In the genomic region with DNA sequence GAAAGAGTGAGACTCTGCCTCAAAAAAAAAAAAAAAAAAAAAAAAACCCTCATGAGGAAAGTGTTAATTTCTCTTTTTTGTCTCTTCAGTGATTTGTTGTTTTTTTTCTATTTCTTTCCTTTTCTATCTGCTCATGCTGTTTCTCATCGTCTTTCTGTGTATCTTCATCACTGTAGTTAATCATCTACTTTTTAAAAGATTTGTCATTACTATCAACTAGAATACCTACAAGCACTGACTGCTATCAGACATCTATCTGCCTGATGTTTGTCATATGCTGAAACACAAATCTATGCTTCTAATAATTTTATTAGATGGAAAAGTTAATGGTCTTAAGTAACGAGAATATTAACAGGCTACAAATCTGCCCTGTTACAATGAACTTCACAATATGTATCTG, we compare ENCODE assay signal across 20 cellular contexts. TPM values are rescaled to one million over a fixed set of nuclear protein-coding genes. Genes with fewer than 3 reads are reported as not detected.
DNase-seq lines count a peak whose midpoint lies in the region; ATAC-seq, FAIRE-seq and TF ChIP-seq lines count a peak whose summit lies in the region.
"Had no signal": no experiment of that assay in that cellular context is flagged by ENCODE, and none has a peak within 500 bp of the region (broad histone marks: within the 10 kb centered on the region; RNA-seq: fewer than 3 reads in every experiment).

No MANE protein-coding gene starts in this region.

- peak; percentile 25 for FAIRE-seq in D721Med (lab: Jason Lieb, UNC)
- FAIRE-seq in RCC 7860 (lab: Jason Lieb, UNC): peak; percentile 51
- FAIRE-seq: GM12891 had no signal

- H3K4me3 Mint-ChIP-seq in glutamatergic neuron (ENCODE audit: unreplicated experiment): no peak overlapping the region
- H3K4me3 Mint-ChIP-seq: CD4-positive, CD25-positive, alpha-beta regulatory T cell; CD8-positive, alpha-beta T cell; GM23338; H9 had no signal

- ATAC-seq in left lobe of liver: peak; percentile 78
- ATAC-seq: CD8-positive, alpha-beta T cell; GM23338; HCT116 had no signal

- DNase-seq in D721Med (ENCODE audit: insufficient read length, low spot score) (no peak), RCC 7860 (ENCODE audit: low spot score) (no peak), glutamatergic neuron (no peak), left lobe of liver (ENCODE audit: low spot score) (no peak), dermis blood vessel endothelial cell (no peak), RKO (ENCODE audit: low spot score) (no peak)
- DNase-seq: Caco-2; CD4-positive, CD25-positive, alpha-beta regulatory T cell; CD8-positive, alpha-beta T cell; DMS53; DMS79 treated with DMSO at 0.1 percent for 48 hours; GF-D8; H9 had no signal

- H3K9me3 Mint-ChIP-seq in glutamatergic neuron (ENCODE audit: unreplicated experiment): no peaks in the 10 kb centered on the region
- H3K9me3 Mint-ChIP-seq: CD8-positive, alpha-beta T cell; GM23338; H9 had no signal

- peak overlapping the region; percentile 49 for H3K27ac Mint-ChIP-seq in glutamatergic neuron (ENCODE audit: unreplicated experiment)
- H3K27ac Mint-ChIP-seq: CD8-positive, alpha-beta T cell; GM23338; H9 had no signal

- H3K36me3 Mint-ChIP-seq in glutamatergic neuron (ENCODE audit: unreplicated experiment): no peaks in the 10 kb centered on the region

- no peaks in the 10 kb centered on the region for H3K4me1 Mint-ChIP-seq in glutamatergic neuron (ENCODE audit: low read depth, unreplicated experiment)
- H3K4me1 Mint-ChIP-seq: GM23338, H9 had no signal

- no peak for TF ChIP-seq CTCF in D721Med (IDR thresholded peaks at IDR 0.05; ENCODE audit: insufficient read depth, missing control alignments)
- no peak for TF ChIP-seq CTCF in glutamatergic neuron (IDR thresholded peaks at IDR 0.05; ENCODE audit: partially characterized antibody, unreplicated experiment)

- no peaks in the 10 kb centered on the region for H3K27me3 Mint-ChIP-seq in glutamatergic neuron (ENCODE audit: unreplicated experiment)
- H3K27me3 Mint-ChIP-seq: CD4-positive, CD25-positive, alpha-beta regulatory T cell had no signal

RNA-seq across cellular contexts. Expression of a gene that starts 26.8 kb away (rescaled TPM):
- total RNA-seq in glutamatergic neuron (ENCODE audit: unreplicated experiment) (84.6 TPM), left lobe of liver (11.0 TPM), dermis blood vessel endothelial cell (16.7 and 19.5 TPM in 2 replicates)

RNA-seq across cellular contexts. Expression of a gene that starts 50.1 kb away (rescaled TPM):
- total RNA-seq in glutamatergic neuron (ENCODE audit: unreplicated experiment) (4.3 TPM), left lobe of liver (144 TPM), dermis blood vessel endothelial cell (69.6 and 78.1 TPM in 2 replicates)
- total RNA-seq: CD8-positive, alpha-beta T cell; G401 had no signal

RNA-seq across cellular contexts. Expression of a gene that starts 57.7 kb away (rescaled TPM):
- total RNA-seq in glutamatergic neuron (ENCODE audit: unreplicated experiment) (not detected), left lobe of liver (not detected), dermis blood vessel endothelial cell (not detected in 2 replicates)
- total RNA-seq: A673; Caco-2; CD4-positive, CD25-positive, alpha-beta regulatory T cell; CD8-positive, alpha-beta T cell; Daoy; G401; GM23338; H4; H9 had no signal

Comparison
In these comparisons a context has a peak if more than half of its experiments do, and no peak if none do; other contexts are left out.
1. RNA of a gene that starts 50.1 kb away (total RNA-seq): 144 TPM in left lobe of liver (single experiment) and 69.6 to 78.1 TPM in dermis blood vessel endothelial cell; 4.3 TPM in glutamatergic neuron (single experiment); every median in the first group is over 10 times any median in the second.